Comparison of ENCODE assay signal across 8 cellular contexts in the genomic region with DNA sequence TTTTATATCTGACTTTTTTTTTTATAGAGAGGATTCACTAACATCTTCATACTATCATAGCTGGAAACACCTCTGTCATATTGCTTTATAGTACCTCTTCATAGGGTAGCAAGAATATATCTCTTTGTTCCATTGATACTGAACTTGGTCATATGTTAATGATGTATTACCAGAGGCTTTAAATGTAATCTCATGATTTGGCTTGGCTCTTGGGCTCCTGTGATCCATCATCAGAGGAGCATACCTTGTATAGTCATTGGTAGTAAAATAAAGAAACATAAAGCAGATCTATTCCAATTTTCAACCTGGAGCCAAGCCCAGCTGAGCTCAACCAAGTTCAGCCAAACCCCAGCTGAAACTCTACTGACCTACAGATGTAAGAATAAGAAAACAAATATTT. TPM values are rescaled to one million over a fixed set of nuclear protein-coding genes. Genes with fewer than 3 reads are reported as not detected.
"Had no signal": no experiment of that assay in that cellular context is flagged by ENCODE, and none has a peak within 500 bp of the region (broad histone marks: within the 10 kb centered on the region; RNA-seq: fewer than 3 reads in every experiment).

No MANE protein-coding gene starts in this region.

- H3K27ac ChIP-seq: HL-60 had no signal

- H3K4me3 ChIP-seq: K562 had no signal

- ATAC-seq: HepG2, K562 had no signal

- DNase-seq: IMR-90, KBM-7 had no signal

- FAIRE-seq: HepG2, HTR-8/SVneo, K562 had no signal

RNA-seq across cellular contexts. Expression of a gene that starts 43.2 kb away (rescaled TPM):
- total RNA-seq: HT1080, IMR-90, K562 had no signal
- polyA plus RNA-seq: IgD-negative memory B cell, K562 had no signal
